In genomic region chr15:70024521-70024920, GRCh38 we compare ENCODE assay signal across 25 cellular contexts.
DNase-seq lines count a peak whose midpoint lies in the region; TF ChIP-seq lines count a peak whose summit lies in the region.
"Had no signal": no experiment of that assay in that cellular context is flagged by ENCODE, and none has a peak within 500 bp of the region (broad histone marks: within the 10 kb centered on the region; RNA-seq: fewer than 3 reads in every experiment).

No MANE protein-coding gene starts in this region.

- no peaks in the 10 kb centered on the region for H3K9me3 ChIP-seq in CD8-positive, alpha-beta memory T cell (ENCODE audit: low read length)
- H3K9me3 ChIP-seq in mammary epithelial cell (replicated peaks; ENCODE audit: insufficient read depth, low read length) = no peaks in the 10 kb centered on the region
- no peaks in the 10 kb centered on the region for H3K9me3 ChIP-seq in prostate gland
- H3K9me3 ChIP-seq in MM.1S (replicated peaks; ENCODE audit: insufficient read depth, low read length) = no peaks in the 10 kb centered on the region
- H3K9me3 ChIP-seq: gastrocnemius medialis, transverse colon had no signal

- peak in 1 of 5 donors; percentile 44 for DNase-seq in CD8-positive, alpha-beta memory T cell
- DNase-seq in NCI-H69 (lab: John Stamatoyannopoulos, UW) = peak; percentile 45
- DNase-seq in mammary epithelial cell = no peak
- peak; percentile 28 for DNase-seq in prostate gland (ENCODE audit: low spot score)
- no peak for DNase-seq in activated CD8-positive, alpha-beta memory T cell treated with anti-CD3 and anti-CD28 coated beads, Interleukin-2, amount 50 U/mL, for 4 hours
- DNase-seq in NCI-H1092 treated with DMSO at 0.1 percent for 48 hours (lab: John Stamatoyannopoulos, UW) = no peak
- DNase-seq in MM.1S = no peak
- DNase-seq: activated B cell treated with CpG ODN at 0.5 μM for 24 hours; activated CD4-positive, alpha-beta memory T cell treated with anti-CD3 and anti-CD28 coated beads, Interleukin-2, amount 10 ng/mL, durations not matched to agents 7 days and 5 days; activated naive CD4-positive, alpha-beta T cell treated with anti-CD3 and anti-CD28 coated beads, Interleukin-2, amount 50 U/mL, for 16 hours; activated T-cell treated with anti-CD3 and anti-CD28 coated beads, Interleukin-2, amount 50 U/mL, for 1 hour; CD4-positive, alpha-beta memory T cell; DMS53; effector CD4-positive, alpha-beta T cell; GF-D8; mesendoderm; naive thymus-derived CD8-positive, alpha-beta T cell; NCI-H526 treated with DMSO at 0.1 percent for 48 hours; stimulated activated CD4-positive, alpha-beta T cell treated with anti-CD3 and anti-CD28 coated beads, Interleukin-1b, Interleukin-23, amount 100 ng/mL, for 48 hours; stimulated activated naive CD4-positive, alpha-beta T cell treated with Interleukin-2 at 50 U/mL for 16 hours had no signal

- 48% methylated on average over 7 of the region's 18 CpGs for WGBS in mammary epithelial cell (ENCODE audit: low coverage, missing lambda C conversion rate)
- 56% methylated on average over 18 of the region's 18 CpGs for WGBS in prostate gland

- peaks cover 16 to 27% (median 20%) of the 10 kb centered on the region in 3 donors for H3K4me1 Mint-ChIP-seq in CD8-positive, alpha-beta memory T cell

- no peak overlapping the region for H3K4me3 Mint-ChIP-seq in CD8-positive, alpha-beta memory T cell
- H3K4me3 Mint-ChIP-seq: activated B cell treated with CpG ODN at 0.5 μM for 24 hours; activated CD4-positive, alpha-beta memory T cell treated with anti-CD3 and anti-CD28 coated beads, Interleukin-2, amount 10 ng/mL, durations not matched to agents 7 days and 5 days; CD4-positive, alpha-beta memory T cell; naive thymus-derived CD8-positive, alpha-beta T cell; T-helper 2 cell treated with Interferon-gamma antibody and Interleukin-4, amounts not matched to agents 5 μg/mL and 100 μg/mL, for 36 hours had no signal

- H3K79me2 ChIP-seq in mammary epithelial cell (ENCODE audit: insufficient read depth, low read length) = no peaks in the 10 kb centered on the region
- no peaks in the 10 kb centered on the region for H3K79me2 ChIP-seq in MM.1S (ENCODE audit: low read length)
- H3K79me2 ChIP-seq: parathyroid adenoma had no signal

- POLR2A ChIA-PET in CD8-positive, alpha-beta memory T cell (lab: Charles Lee) = no interaction called here

- dilution Hi-C loops in mammary epithelial cell (cut with HindIII; ENCODE audit: low sequenced_read_pairs) = no loop called here

- no peaks in the 10 kb centered on the region for H3K36me3 Mint-ChIP-seq in CD8-positive, alpha-beta memory T cell
- H3K36me3 Mint-ChIP-seq: CD4-positive, alpha-beta memory T cell had no signal

- no peaks in the 10 kb centered on the region for H3K9me3 Mint-ChIP-seq in CD8-positive, alpha-beta memory T cell
- H3K9me3 Mint-ChIP-seq: activated B cell treated with CpG ODN at 0.5 μM for 24 hours; activated CD4-positive, alpha-beta memory T cell treated with anti-CD3 and anti-CD28 coated beads, Interleukin-2, amount 10 ng/mL, durations not matched to agents 7 days and 5 days; T-helper 2 cell treated with Interferon-gamma antibody and Interleukin-4, amounts not matched to agents 5 μg/mL and 100 μg/mL, for 36 hours had no signal

- peaks cover 0 to 9% of the 10 kb centered on the region in 2 donors for H3K27me3 Mint-ChIP-seq in CD8-positive, alpha-beta memory T cell
- H3K27me3 Mint-ChIP-seq: CD4-positive, alpha-beta memory T cell had no signal

- H3K27me3 ChIP-seq in CD8-positive, alpha-beta memory T cell (ENCODE audit: insufficient read depth, low read length, poor library complexity, severe bottlenecking) = no peaks in the 10 kb centered on the region
- H3K27me3 ChIP-seq in mammary epithelial cell (ENCODE audit: insufficient read depth, low read length) (peaks cover 14% of the 10 kb centered on the region), prostate gland (replicated peaks; ENCODE audit: insufficient read depth) (no peaks in the 10 kb centered on the region), MM.1S (replicated peaks; ENCODE audit: insufficient read depth, low read length) (no peaks in the 10 kb centered on the region)
- H3K27me3 ChIP-seq: gastrocnemius medialis, transverse colon had no signal

- H2AFZ ChIP-seq in mammary epithelial cell (ENCODE audit: low read depth, low read length) = peak overlapping the region; percentile 71
- H2AFZ ChIP-seq in MM.1S (ENCODE audit: low read length) = no peak overlapping the region
- H2AFZ ChIP-seq: parathyroid adenoma, PC-9 had no signal

- CTCF ChIA-PET in CD8-positive, alpha-beta memory T cell (lab: Charles Lee) = interaction anchor here (1.3 to 1.7 kb wide), 3 partner anchors 75 to 449 kb away, joined by 3 to 5 read pairs (median 4); no protein-coding TSS in a partner anchor
- CTCF ChIA-PET in mammary epithelial cell (lab: Charles Lee; ENCODE audit: low non-redundant PET) = no interaction called here

- intact Hi-C loops in mammary epithelial cell (cut with micrococcal nuclease) (no loop called here), prostate gland (cut with DNase I) (loop anchor here (5.0 kb wide), 2 partner anchors 63 to 447 kb away; no protein-coding TSS in a partner anchor)

- no TSS peak for BruUV-seq in mammary epithelial cell (replicated peaks; lab: Mats Ljungman, UMichigan)

- peak overlapping the region; percentile 66 for H3K4me2 ChIP-seq in mammary epithelial cell (ENCODE audit: insufficient read depth, low read depth, low read length)
- no peak overlapping the region for H3K4me2 ChIP-seq in MM.1S (ENCODE audit: low read depth, low read length)
- H3K4me2 ChIP-seq: PC-9 had no signal

- H3K36me3 ChIP-seq in CD8-positive, alpha-beta memory T cell (ENCODE audit: insufficient read depth, low read length) = no peaks in the 10 kb centered on the region
- H3K36me3 ChIP-seq in mammary epithelial cell (ENCODE audit: insufficient read depth, low read length) (no peaks in the 10 kb centered on the region), prostate gland (no peaks in the 10 kb centered on the region), MM.1S (replicated peaks; ENCODE audit: insufficient read depth, low read length) (no peaks in the 10 kb centered on the region)
- H3K36me3 ChIP-seq: gastrocnemius medialis, transverse colon had no signal

- H3K27ac ChIP-seq in CD8-positive, alpha-beta memory T cell (ENCODE audit: low read depth, low read length) = no peak overlapping the region
- H3K27ac ChIP-seq in mammary epithelial cell (ENCODE audit: insufficient read depth, low read depth, low read length) = no peak overlapping the region
- H3K27ac ChIP-seq in prostate gland = peak overlapping the region; percentile 50 to 58
- H3K27ac ChIP-seq in MM.1S (ENCODE audit: low read length) = no peak overlapping the region
- H3K27ac ChIP-seq: parathyroid adenoma, PC-9 had no signal

- peaks cover 6% of the 10 kb centered on the region; the same call in 1 of the 2 replicates for H3F3A ChIP-seq in MM.1S (ENCODE audit: insufficient read depth, low read length)

- peaks cover 17% of the 10 kb centered on the region for H3K4me1 ChIP-seq in CD8-positive, alpha-beta memory T cell (ENCODE audit: insufficient read depth, low read length)
- H3K4me1 ChIP-seq in mammary epithelial cell (ENCODE audit: insufficient read depth, low read length) (peaks cover 24% of the 10 kb centered on the region), prostate gland (replicated peaks) (peaks cover 13% of the 10 kb centered on the region), MM.1S (ENCODE audit: low read length) (peaks cover 28% of the 10 kb centered on the region)
- H3K4me1 ChIP-seq: parathyroid adenoma had no signal

- peak overlapping the region in 5 of 8 donors; percentile 29 to 78 (median 43) for H3K27ac Mint-ChIP-seq in CD8-positive, alpha-beta memory T cell
- H3K27ac Mint-ChIP-seq: activated B cell treated with CpG ODN at 0.5 μM for 24 hours; activated CD4-positive, alpha-beta memory T cell treated with anti-CD3 and anti-CD28 coated beads, Interleukin-2, amount 10 ng/mL, durations not matched to agents 7 days and 5 days; T-helper 2 cell treated with Interferon-gamma antibody and Interleukin-4, amounts not matched to agents 5 μg/mL and 100 μg/mL, for 36 hours had no signal

- no peak for TF ChIP-seq CTCF in mammary epithelial cell (conservative IDR thresholded peaks at IDR 0.05 in 1 of 2, IDR thresholded peaks at IDR 0.05 in 1 of 2; ENCODE audit: extremely low read depth in 1 of 2, insufficient read depth in 1 of 2, low read depth in 1 of 2, low read length in 2 of 2)
- TF ChIP-seq CTCF in prostate gland (IDR thresholded peaks at IDR 0.05) = no peak
- no peak for TF ChIP-seq CTCF in MM.1S (IDR thresholded peaks at IDR 0.05; ENCODE audit: low read length)

- H3K9me2 ChIP-seq in MM.1S (replicated peaks; ENCODE audit: insufficient read depth, low read length) = no peaks in the 10 kb centered on the region

- TF ChIP-seq POLR2A in prostate gland (IDR thresholded peaks at IDR 0.05) = no peak

- in situ Hi-C loops in mammary epithelial cell (cut with MboI; ENCODE audit: low sequenced_read_pairs in 2 of 2) = no loop called here

- H4K20me1 ChIP-seq in mammary epithelial cell (ENCODE audit: insufficient read depth, low read length) (no peaks in the 10 kb centered on the region), MM.1S (ENCODE audit: insufficient read depth, low read length) (no peaks in the 10 kb centered on the region)

- no peak overlapping the region for H3K4me3 ChIP-seq in CD8-positive, alpha-beta memory T cell (ENCODE audit: low read length)
- H3K4me3 ChIP-seq in mammary epithelial cell (replicated peaks in 1 of 3; ENCODE audit: insufficient read depth in 1 of 3, low read depth in 2 of 3, low read length in 3 of 3) = no peak overlapping the region
- H3K4me3 ChIP-seq in prostate gland = no peak overlapping the region
- H3K4me3 ChIP-seq in MM.1S (ENCODE audit: low read length) = no peak overlapping the region
- H3K4me3 ChIP-seq: PC-9, transverse colon had no signal

- no peak overlapping the region for H3K9ac ChIP-seq in mammary epithelial cell (ENCODE audit: insufficient read depth, low read length)
- no peak overlapping the region for H3K9ac ChIP-seq in MM.1S (ENCODE audit: low read length)
- H3K9ac ChIP-seq: parathyroid adenoma had no signal

Comparison
In these comparisons a context has a peak if more than half of its experiments do, and no peak if none do; other contexts are left out.
1. DNase-seq: peak in NCI-H69 (single experiment) and prostate gland (single experiment); none in mammary epithelial cell (single experiment), activated CD8-positive, alpha-beta memory T cell treated with anti-CD3 and anti-CD28 coated beads, Interleukin-2, amount 50 U/mL, for 4 hours (single experiment), NCI-H1092 treated with DMSO at 0.1 percent for 48 hours (single experiment) and MM.1S (single experiment).
2. H3K27ac ChIP-seq: peak in prostate gland (2 of 2); none in CD8-positive, alpha-beta memory T cell (single experiment), mammary epithelial cell (single experiment) and MM.1S (single experiment).